8 cellular contexts compared by ENCODE assay signal in the genomic region with DNA sequence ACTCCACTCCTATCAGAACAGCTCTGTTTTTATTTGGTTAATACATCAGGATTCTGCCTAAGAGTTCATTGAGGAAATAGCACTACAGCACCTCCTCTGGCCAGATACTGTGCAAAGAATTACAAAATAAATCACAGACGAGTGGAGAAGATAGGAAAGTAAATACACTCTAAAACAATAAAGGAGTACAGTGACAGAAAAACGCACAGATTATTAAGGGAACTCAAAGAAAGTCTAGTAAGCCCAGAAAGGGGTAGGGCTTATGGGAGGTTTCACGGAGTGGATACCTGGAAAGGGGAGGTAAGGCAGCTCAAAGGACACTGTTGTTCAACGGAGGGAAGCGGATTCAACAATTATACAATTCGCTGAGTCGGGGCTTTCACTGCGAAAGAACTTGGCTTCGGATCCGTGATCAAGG. TPM values are rescaled to one million over a fixed set of nuclear protein-coding genes. Genes with fewer than 3 reads are reported as not detected.
DNase-seq lines count a peak whose midpoint lies in the region; ATAC-seq, FAIRE-seq and TF ChIP-seq lines count a peak whose summit lies in the region.

No MANE protein-coding gene starts in this region.

- H3K56ac ChIP-seq in mesendoderm (ENCODE audit: low read length), result peak overlapping the region; percentile 68

- FAIRE-seq in urothelium cell line (lab: Jason Lieb, UNC), result no peak

- no peak overlapping the region for H4K5ac ChIP-seq in mesendoderm (ENCODE audit: low read length)

- H3K4me3 ChIP-seq in AG09309 (ENCODE audit: control insufficient read depth, low read depth, low read length) (peak overlapping the region; percentile 85), mesendoderm (ENCODE audit: low read length) (peak overlapping the region; percentile 30)

- no peak overlapping the region for H3K18ac ChIP-seq in mesendoderm (ENCODE audit: low read length)

- no CpG with 5 or more reads among the region's 10 CpGs for WGBS in mesendoderm (ENCODE audit: extremely low coverage, insufficient coverage, low lambda C conversion rate)

- H3K36me3 ChIP-seq in mesendoderm (ENCODE audit: control insufficient read depth, insufficient read depth, low read length), result no peaks in the 10 kb centered on the region

- H3K4me1 ChIP-seq in mesendoderm (ENCODE audit: control insufficient read depth, low read depth, low read length), result peaks cover 2% of the 10 kb centered on the region

- TF ChIP-seq CTCF in AG09309 (IDR thresholded peaks at IDR 0.05; ENCODE audit: control insufficient read depth, insufficient read depth, low read depth, low read length, missing control alignments), result peak; percentile 39

- H3K4me2 ChIP-seq in mesendoderm (ENCODE audit: low read length), result peak overlapping the region; percentile 43

- DNase-seq in AG09309 (ENCODE audit: low read depth) (no peak), SHP77 (lab: John Stamatoyannopoulos, UW) (peak; percentile 31 to 55), mesendoderm (peak; percentile 31), urothelium cell line (ENCODE audit: low spot score) (peak; percentile 50), SKM-1 treated with dmso at 0.1 percent for 144 hours (lab: John Stamatoyannopoulos, UW; ENCODE audit: unreplicated experiment) (no peak)
- peak; percentile 8 for DNase-seq in effector CD4-positive, alpha-beta T cell

- no peak overlapping the region for H2AK5ac ChIP-seq in mesendoderm (ENCODE audit: low read length)

- H3K79me1 ChIP-seq in mesendoderm (ENCODE audit: low read length), result no peaks in the 10 kb centered on the region

- no peak overlapping the region for H3K23ac ChIP-seq in mesendoderm (ENCODE audit: low read length)

- peak overlapping the region; percentile 63 for H3K9ac ChIP-seq in mesendoderm (ENCODE audit: low read length)

- no peak overlapping the region for H2BK5ac ChIP-seq in mesendoderm (ENCODE audit: low read length)

- H2BK15ac ChIP-seq in mesendoderm (replicated peaks; ENCODE audit: low read depth), result no peak overlapping the region

- H3K27ac ChIP-seq in mesendoderm (ENCODE audit: low read depth, low read length), result no peak overlapping the region

- ATAC-seq in GM18502 (IDR thresholded peaks at IDR 0.05; ENCODE audit: poor library complexity, unreplicated experiment), result peak; percentile 27
- peak; percentile 18 for ATAC-seq in HG03378 (IDR thresholded peaks at IDR 0.05; ENCODE audit: unreplicated experiment)

- no peak overlapping the region for H4K8ac ChIP-seq in mesendoderm (ENCODE audit: low read depth, low read length)

- H3K79me2 ChIP-seq in mesendoderm (ENCODE audit: control insufficient read depth, insufficient read depth, low read length), result no peaks in the 10 kb centered on the region

- peaks cover 7% of the 10 kb centered on the region for H3K27me3 ChIP-seq in mesendoderm (ENCODE audit: insufficient read depth, low read length, poor library complexity)

- no peak overlapping the region for H3K4ac ChIP-seq in mesendoderm (ENCODE audit: low read depth, low read length)

- H2BK120ac ChIP-seq in mesendoderm (ENCODE audit: low read depth, low read length), result no peak overlapping the region

RNA-seq across cellular contexts. Expression of gene OR10AD1, which starts 5.5 kb away (rescaled TPM):
- polyA plus RNA-seq in mesendoderm (2013, experiment 1 of 2), result not detected
- polyA plus RNA-seq in mesendoderm (2013, experiment 2 of 2), result not detected

RNA-seq across cellular contexts. Expression of gene CCDC184, which starts 14.1 kb away (rescaled TPM):
- polyA plus RNA-seq in mesendoderm (2013, experiment 1 of 2), result 0.17 TPM
- polyA plus RNA-seq in mesendoderm (2013, experiment 2 of 2), result 0.27 TPM

RNA-seq across cellular contexts. Expression of gene ASB8, which starts 40.2 kb away (rescaled TPM):
- 4.5 TPM for polyA plus RNA-seq in mesendoderm (2013, experiment 1 of 2)
- polyA plus RNA-seq in mesendoderm (2013, experiment 2 of 2), result 4.5 TPM

Comparison
In these comparisons a context has a peak if more than half of its experiments do, and no peak if none do; other contexts are left out.
1. DNase-seq: peak in SHP77 (2 of 2), effector CD4-positive, alpha-beta T cell (single experiment), mesendoderm (single experiment) and urothelium cell line (single experiment); none in AG09309 (single experiment) and SKM-1 treated with dmso at 0.1 percent for 144 hours (single experiment).